In genomic region chr3:42635111-42635510, GRCh38 we compare ENCODE assay signal across 8 cellular contexts. TPM values are rescaled to one million over a fixed set of nuclear protein-coding genes. Genes with fewer than 3 reads are reported as not detected.
DNase-seq lines count a peak whose midpoint lies in the region; ATAC-seq, FAIRE-seq and TF ChIP-seq lines count a peak whose summit lies in the region.
"Had no signal": no experiment of that assay in that cellular context is flagged by ENCODE, and none has a peak within 500 bp of the region (broad histone marks: within the 10 kb centered on the region; RNA-seq: fewer than 3 reads in every experiment).

No MANE protein-coding gene starts in this region.

- H3K4me2 ChIP-seq in IMR-90 (ENCODE audit: low read depth, low read length) (no peak overlapping the region), K562 (ENCODE audit: insufficient read depth, low read length) (no peak overlapping the region)

- H2AFZ ChIP-seq in IMR-90 (replicated peaks; ENCODE audit: low read length, poor library complexity) (no peak overlapping the region), K562 (ENCODE audit: low read depth, low read length) (no peak overlapping the region)

- TF ChIP-seq RAD21 in IMR-90 (IDR thresholded peaks at IDR 0.05; ENCODE audit: low read length) (peak; percentile 36), K562 (CRISPR knock-in tag; conservative IDR thresholded peaks at IDR 0.05 in 1 of 2, IDR thresholded peaks at IDR 0.05 in 1 of 2) (peak; percentile 56 to 74)

- whole genome bisulfite sequencing in IMR-90 (ENCODE audit: extremely low coverage in 2 of 2, insufficient read length in 1 of 2), 2 experiments: no CpG with 5 or more reads among the region's 2 CpGs
- WGBS in K562 (ENCODE audit: insufficient coverage, low coverage, missing lambda C conversion rate): 34% methylated on average over 2 of the region's 2 CpGs

- H2BK15ac ChIP-seq in IMR-90 (ENCODE audit: low read depth, low read length): no peak overlapping the region

- H3K56ac ChIP-seq in IMR-90 (ENCODE audit: extremely low read depth, insufficient read depth, low read length): no peak overlapping the region

- peak; percentile 66 for FAIRE-seq in K562 (lab: Jason Lieb, UNC)

- H3K18ac ChIP-seq in IMR-90 (ENCODE audit: low read depth, low read length): no peak overlapping the region

- H3K9me3 ChIP-seq in IMR-90 (ENCODE audit: control insufficient read depth, insufficient read depth, low read length) (no peaks in the 10 kb centered on the region), K562 (replicated peaks; ENCODE audit: control insufficient read depth, insufficient read depth, low read depth, low read length) (no peaks in the 10 kb centered on the region)

- TF ChIP-seq POLR2A in IMR-90 (IDR thresholded peaks at IDR 0.05; ENCODE audit: low read depth, low read length) (no peak), K562 (conservative IDR thresholded peaks at IDR 0.05) (no peak)

- BruUV-seq in IMR-90 (replicated peaks; lab: Mats Ljungman, UMichigan): no TSS peak
- BruUV-seq in K562 (replicated peaks; lab: Mats Ljungman, UMichigan): no TSS peak

- no peak overlapping the region for H4K5ac ChIP-seq in IMR-90 (ENCODE audit: low read depth, low read length)

- peak; percentile 52 for TF ChIP-seq EP300 in K562 (IDR thresholded peaks at IDR 0.05; ENCODE audit: low read length)

- DNase-seq in CD1c-positive myeloid dendritic cell (ENCODE audit: extremely low spot score): peak; percentile 78
- peak; percentile 60 for DNase-seq in IMR-90
- peak in 3 of 4 experiments; percentile 41 to 58 (median 58) for DNase-seq in K562 (ENCODE audit: extremely low read depth in 1 of 4, low spot score in 3 of 4)
- no peak for DNase-seq in hypothalamus (lab: John Stamatoyannopoulos, UW)
- DNase-seq: DMS153, NCI-H748 treated with DMSO at 0.1 percent for 48 hours had no signal

- H3K4ac ChIP-seq in IMR-90 (ENCODE audit: low read depth, low read length): no peak overlapping the region

- ATAC-seq in IMR-90 (ENCODE audit: low read depth): peak; percentile 56; the same call in 1 of the 2 replicates
- peak; percentile 88 for ATAC-seq in K562
- ATAC-seq in HG02840 (IDR thresholded peaks at IDR 0.05; ENCODE audit: low FRiP score, unreplicated experiment): no peak
- no peak for ATAC-seq in GM19463 (IDR thresholded peaks at IDR 0.05; ENCODE audit: unreplicated experiment)

- intact Hi-C loops in IMR-90 (cut with micrococcal nuclease) (loop anchor here (5.0 kb wide), 1 partner anchor 33 kb away; the partner anchor contains the start of gene NKTR), K562 (cut with micrococcal nuclease) (loop anchor here (1.0 to 2.0 kb wide), 2 partner anchors 53 to 62 kb away; no protein-coding TSS in a partner anchor)

- H3K36me3 ChIP-seq in IMR-90 (ENCODE audit: control insufficient read depth, insufficient read depth, low read length) (peaks cover 48% of the 10 kb centered on the region), K562 (ENCODE audit: control insufficient read depth, insufficient read depth, low read length) (peaks cover 98% of the 10 kb centered on the region)

- H4K91ac ChIP-seq in IMR-90 (ENCODE audit: insufficient read depth, low read depth, low read length): no peak overlapping the region

- no peak overlapping the region for H4K8ac ChIP-seq in IMR-90 (ENCODE audit: low read depth in 2 of 2, low read length in 2 of 2)

- dilution Hi-C loops in IMR-90 (cut with HindIII; ENCODE audit: low sequenced_read_pairs, unreplicated experiment): no loop called here

- in situ Hi-C loops in IMR-90 (cut with MboI; ENCODE audit: low sequenced_read_pairs): no loop called here
- in situ Hi-C loops in K562 (cut with MboI): loop anchor here (5.0 kb wide), 1 partner anchor 68 kb away; no protein-coding TSS in a partner anchor

- no peak overlapping the region for H2BK5ac ChIP-seq in IMR-90 (ENCODE audit: low read depth, low read length, poor library complexity, severe bottlenecking)

- H3K9ac ChIP-seq in IMR-90 (ENCODE audit: low read depth, low read length): no peak overlapping the region
- H3K9ac ChIP-seq in K562 (ENCODE audit: insufficient read depth in 1 of 2, low read depth in 2 of 2, low read length in 2 of 2): no peak overlapping the region

- no peak overlapping the region for H2AK5ac ChIP-seq in IMR-90 (ENCODE audit: low read depth, low read length)

- H3K27ac ChIP-seq in IMR-90 (ENCODE audit: insufficient read depth, low read length): no peak overlapping the region
- no peak overlapping the region for H3K27ac ChIP-seq in K562 (ENCODE audit: extremely low read depth, low read depth, low read length)

- H2BK20ac ChIP-seq in IMR-90 (ENCODE audit: low read depth, low read length): no peak overlapping the region

- H3K27me3 ChIP-seq in IMR-90 (ENCODE audit: control insufficient read depth, insufficient read depth, low read length) (no peaks in the 10 kb centered on the region), K562 (ENCODE audit: control insufficient read depth in 2 of 2, insufficient read depth in 2 of 2, low read length in 2 of 2) (no peaks in the 10 kb centered on the region)

- no peak overlapping the region for H2AK9ac ChIP-seq in IMR-90 (replicated peaks; ENCODE audit: low read depth, low read length, poor library complexity)

- H3K79me2 ChIP-seq in K562 (ENCODE audit: control insufficient read depth, insufficient read depth, low read length): peaks cover 6% of the 10 kb centered on the region; the same call in 1 of the 3 replicates

- CTCF ChIA-PET in IMR-90 (lab: Yijun Ruan, JAX) (no interaction called here), K562 (lab: Yijun Ruan, JAX; ENCODE audit: low intra/inter-chr PET ratio) (interaction anchor here (0.6 to 1.9 kb wide), 4 partner anchors 29 to 63 kb away, joined by 3 to 13 read pairs (median 3); no protein-coding TSS in a partner anchor)

- H2BK120ac ChIP-seq in IMR-90 (ENCODE audit: low read depth, low read length): no peak overlapping the region

- no peak overlapping the region for H3K4me3 ChIP-seq in IMR-90 (ENCODE audit: insufficient read depth, low read depth, low read length)
- no peak overlapping the region for H3K4me3 ChIP-seq in K562

- POLR2A ChIA-PET in IMR-90 (lab: Charles Lee; ENCODE audit: unreplicated experiment): no interaction called here
- POLR2A ChIA-PET in K562 (lab: Yijun Ruan, JAX): no interaction called here

- H3K79me1 ChIP-seq in IMR-90 (ENCODE audit: low read depth in 1 of 2, low read length in 2 of 2): peaks cover 16 to 45% of the 10 kb centered on the region in 2 experiments

- H3K4me1 ChIP-seq in IMR-90 (ENCODE audit: control insufficient read depth, insufficient read depth, low read length) (peaks cover 8% of the 10 kb centered on the region), K562 (replicated peaks in 1 of 2; ENCODE audit: control insufficient read depth in 2 of 2, insufficient read depth in 2 of 2, low read length in 2 of 2) (no peaks in the 10 kb centered on the region; a peak in 1 of 5 replicates)

- H3K23ac ChIP-seq in IMR-90 (ENCODE audit: low read depth, low read length): no peak overlapping the region

- TF ChIP-seq CTCF in IMR-90 (conservative IDR thresholded peaks at IDR 0.05; ENCODE audit: low read depth, low read length) (peak; percentile 30; the same call in 1 of the 2 replicates), K562 (IDR thresholded peaks at IDR 0.05 in 2 of 3, conservative IDR thresholded peaks at IDR 0.05 in 1 of 3; ENCODE audit: insufficient read depth in 2 of 3, low read depth in 1 of 3, low read length in 3 of 3) (peak; percentile 33 to 69 (median 42); a peak in 4 of 6 replicates)

- H3K14ac ChIP-seq in IMR-90 (replicated peaks; ENCODE audit: low read depth, low read length): no peak overlapping the region

- 0 out of 2 replicates have a peak, but pooled peaks cover 3% of the 10 kb centered on the region for H3K9me1 ChIP-seq in IMR-90 (ENCODE audit: insufficient read depth, low read length)
- no peaks in the 10 kb centered on the region for H3K9me1 ChIP-seq in K562 (ENCODE audit: control insufficient read depth, insufficient read depth, low read length)

- peaks cover 3% of the 10 kb centered on the region; the same call in 1 of the 2 replicates for H4K20me1 ChIP-seq in IMR-90 (ENCODE audit: insufficient read depth, low read length)
- H4K20me1 ChIP-seq in K562 (replicated peaks; ENCODE audit: control insufficient read depth, insufficient read depth, low read length): no peaks in the 10 kb centered on the region

RNA-seq across cellular contexts. Expression of gene ZBTB47, which starts 18.4 kb away (rescaled TPM):
- total RNA-seq in IMR-90 (2012; rRNA removed) (9.7 and 10.9 TPM in 2 replicates), K562 (2014; rRNA removed) (3.4 and 5.0 TPM in 2 replicates), K562 (2014; rRNA removed; fragmentation: Illumina TruSeq; extraction: Trizol) (0.45 and 0.58 TPM in 2 replicates), K562 (2015; rRNA removed; fragmentation: Illumina TruSeq; extraction: Trizol) (1.8 and 1.9 TPM in 2 replicates), K562 (2021) (2.9 and 4.6 TPM in 2 replicates)
- polyA plus RNA-seq in IMR-90 (2012; rRNA removed) (16.8 and 17.3 TPM in 2 replicates), K562 (2011; rRNA removed) (1.7 and 2.2 TPM in 2 replicates), K562 (2014; fragmentation: Illumina TruSeq; extraction: Trizol) (1.6 and 2.3 TPM in 2 replicates), K562 (2014; fragmentation: Nextera tagmentation; extraction: Ambion mirVana) (under 1 TPM in 1 of 2 experiments, not detected in 1; 0.11 TPM), K562 (2014; rRNA removed) (2.7 and 2.9 TPM in 2 replicates)
- 7.1 and 19.6 TPM in 2 replicates for polyA plus RNA-seq in IMR-90 (2012; cell fraction: cytosol; rRNA removed)
- 23.6 and 53.1 TPM in 2 replicates for polyA plus RNA-seq in IMR-90 (2012; cell fraction: nucleus; rRNA removed; ENCODE audit: low replicate concordance)
- total RNA-seq in K562 (2011; cell fraction: chromatin; rRNA removed; ENCODE audit: low replicate concordance): 2.9 and 11.3 TPM in 2 replicates
- 7.5 and 7.8 TPM in 2 replicates for total RNA-seq in K562 (2011; cell fraction: nucleolus; rRNA removed)
- 5.3 and 5.7 TPM in 2 replicates for total RNA-seq in K562 (2011; cell fraction: nucleoplasm; rRNA removed)
- 1.8 and 3.3 TPM in 2 replicates for polyA plus RNA-seq in K562 (2011; cell fraction: cytosol; rRNA removed)
- 4.4 and 8.8 TPM in 2 replicates for polyA plus RNA-seq in K562 (2011; cell fraction: nucleus; rRNA removed)
- 1.8 and 2.8 TPM in 2 replicates for polyA plus RNA-seq in K562 (2012)
- polyA minus RNA-seq in K562 (2011; rRNA and poly(A)+ RNA removed): 1.8 and 2.8 TPM in 2 replicates
- 2.0 and 2.1 TPM in 2 replicates for polyA minus RNA-seq in K562 (2011; cell fraction: cytosol; rRNA and poly(A)+ RNA removed)
- polyA minus RNA-seq in K562 (2011; cell fraction: nucleus; rRNA and poly(A)+ RNA removed): 5.9 and 7.1 TPM in 2 replicates

RNA-seq across cellular contexts. Expression of gene NKTR, which starts 34.6 kb away (rescaled TPM):
- total RNA-seq in IMR-90 (2012; rRNA removed): 24.0 and 51.4 TPM in 2 replicates
- 20.0 and 30.7 TPM in 2 replicates for polyA plus RNA-seq in IMR-90 (2012; rRNA removed)
- 1.4 and 2.1 TPM in 2 replicates for polyA plus RNA-seq in IMR-90 (2012; cell fraction: cytosol; rRNA removed)
- 15.7 and 154 TPM in 2 replicates for polyA plus RNA-seq in IMR-90 (2012; cell fraction: nucleus; rRNA removed; ENCODE audit: low replicate concordance)
- 253 and 1,006 TPM in 2 replicates for total RNA-seq in K562 (2011; cell fraction: chromatin; rRNA removed; ENCODE audit: low replicate concordance)
- 104 and 168 TPM in 2 replicates for total RNA-seq in K562 (2011; cell fraction: nucleolus; rRNA removed)
- 377 and 604 TPM in 2 replicates for total RNA-seq in K562 (2011; cell fraction: nucleoplasm; rRNA removed)
- 48.0 and 51.5 TPM in 2 replicates for total RNA-seq in K562 (2014; rRNA removed)
- 117 and 120 TPM in 2 replicates for total RNA-seq in K562 (2014; rRNA removed; fragmentation: Illumina TruSeq; extraction: Trizol)
- total RNA-seq in K562 (2015; rRNA removed; fragmentation: Illumina TruSeq; extraction: Trizol): 94.1 and 104 TPM in 2 replicates
- 67.4 and 70.3 TPM in 2 replicates for total RNA-seq in K562 (2021)
- polyA plus RNA-seq in K562 (2011; rRNA removed): 123 and 130 TPM in 2 replicates
- polyA plus RNA-seq in K562 (2011; cell fraction: cytosol; rRNA removed): 9.2 and 26.9 TPM in 2 replicates
- 284 and 370 TPM in 2 replicates for polyA plus RNA-seq in K562 (2011; cell fraction: nucleus; rRNA removed)
- polyA plus RNA-seq in K562 (2012): 39.4 and 56.1 TPM in 2 replicates
- polyA plus RNA-seq in K562 (2014; fragmentation: Illumina TruSeq; extraction: Trizol): 76.5 and 95.7 TPM in 2 replicates
- 10 to 100 TPM; 19.7 to 30.2 TPM for polyA plus RNA-seq in K562 (2014; fragmentation: Nextera tagmentation; extraction: Ambion mirVana)
- 84.5 and 92.6 TPM in 2 replicates for polyA plus RNA-seq in K562 (2014; rRNA removed)
- polyA minus RNA-seq in K562 (2011; rRNA and poly(A)+ RNA removed): 140 and 209 TPM in 2 replicates
- 19.9 and 20.4 TPM in 2 replicates for polyA minus RNA-seq in K562 (2011; cell fraction: cytosol; rRNA and poly(A)+ RNA removed)
- polyA minus RNA-seq in K562 (2011; cell fraction: nucleus; rRNA and poly(A)+ RNA removed): 246 and 455 TPM in 2 replicates

RNA-seq across cellular contexts. Expression of gene SS18L2, which starts 44.5 kb away (rescaled TPM):
- total RNA-seq in IMR-90 (2012; rRNA removed) (19.4 and 23.6 TPM in 2 replicates), K562 (2014; rRNA removed) (51.4 and 75.9 TPM in 2 replicates), K562 (2014; rRNA removed; fragmentation: Illumina TruSeq; extraction: Trizol) (70.0 and 77.2 TPM in 2 replicates), K562 (2015; rRNA removed; fragmentation: Illumina TruSeq; extraction: Trizol) (65.6 and 78.0 TPM in 2 replicates), K562 (2021) (68.6 and 77.8 TPM in 2 replicates)
- polyA plus RNA-seq in IMR-90 (2012; rRNA removed) (14.9 and 18.7 TPM in 2 replicates), K562 (2011; rRNA removed) (117 and 144 TPM in 2 replicates), K562 (2014; fragmentation: Illumina TruSeq; extraction: Trizol) (72.2 and 78.0 TPM in 2 replicates), K562 (2014; fragmentation: Nextera tagmentation; extraction: Ambion mirVana) (100 to 1,000 TPM; 275 to 324 TPM), K562 (2014; rRNA removed) (99.2 and 99.4 TPM in 2 replicates)
- polyA plus RNA-seq in IMR-90 (2012; cell fraction: cytosol; rRNA removed): 6.4 and 6.7 TPM in 2 replicates
- polyA plus RNA-seq in IMR-90 (2012; cell fraction: nucleus; rRNA removed; ENCODE audit: low replicate concordance): 1.5 and 10.1 TPM in 2 replicates
- total RNA-seq in K562 (2011; cell fraction: chromatin; rRNA removed; ENCODE audit: low replicate concordance): 28.8 and 30.7 TPM in 2 replicates
- 24.3 and 25.5 TPM in 2 replicates for total RNA-seq in K562 (2011; cell fraction: nucleolus; rRNA removed)
- total RNA-seq in K562 (2011; cell fraction: nucleoplasm; rRNA removed): 32.2 and 45.8 TPM in 2 replicates
- polyA plus RNA-seq in K562 (2011; cell fraction: cytosol; rRNA removed): 31.8 and 55.1 TPM in 2 replicates
- polyA plus RNA-seq in K562 (2011; cell fraction: nucleus; rRNA removed): 36.1 and 57.1 TPM in 2 replicates
- polyA plus RNA-seq in K562 (2012): 73.8 and 106 TPM in 2 replicates
- polyA minus RNA-seq in K562 (2011; rRNA and poly(A)+ RNA removed): 31.2 and 35.5 TPM in 2 replicates
- polyA minus RNA-seq in K562 (2011; cell fraction: cytosol; rRNA and poly(A)+ RNA removed): 8.1 and 16.6 TPM in 2 replicates
- 12.7 and 17.9 TPM in 2 replicates for polyA minus RNA-seq in K562 (2011; cell fraction: nucleus; rRNA and poly(A)+ RNA removed)

RNA-seq across cellular contexts. Expression of gene KLHL40, which starts 50.2 kb away (rescaled TPM):
- total RNA-seq in IMR-90 (2012; rRNA removed) (not detected in 2 replicates), K562 (2014; rRNA removed) (not detected in 2 replicates), K562 (2014; rRNA removed; fragmentation: Illumina TruSeq; extraction: Trizol) (not detected in 2 replicates), K562 (2015; rRNA removed; fragmentation: Illumina TruSeq; extraction: Trizol) (not detected in 2 replicates), K562 (2021) (not detected in 2 replicates)
- polyA plus RNA-seq in IMR-90 (2012; rRNA removed) (not detected in 2 replicates), K562 (2011; rRNA removed) (not detected in 2 replicates), K562 (2014; fragmentation: Illumina TruSeq; extraction: Trizol) (not detected in 2 replicates), K562 (2014; fragmentation: Nextera tagmentation; extraction: Ambion mirVana) (not detected), K562 (2014; rRNA removed) (not detected in 2 replicates)
- polyA plus RNA-seq in IMR-90 (2012; cell fraction: cytosol; rRNA removed): not detected in 2 replicates
- not detected in 2 replicates for polyA plus RNA-seq in IMR-90 (2012; cell fraction: nucleus; rRNA removed; ENCODE audit: low replicate concordance)
- not detected in 2 replicates for total RNA-seq in K562 (2011; cell fraction: chromatin; rRNA removed; ENCODE audit: low replicate concordance)
- not detected in 2 replicates for total RNA-seq in K562 (2011; cell fraction: nucleolus; rRNA removed)
- total RNA-seq in K562 (2011; cell fraction: nucleoplasm; rRNA removed): not detected in 2 replicates
- polyA plus RNA-seq in K562 (2011; cell fraction: cytosol; rRNA removed): not detected in 2 replicates
- polyA plus RNA-seq in K562 (2011; cell fraction: nucleus; rRNA removed): not detected in 2 replicates
- polyA plus RNA-seq in K562 (2012): not detected in 2 replicates
- not detected in 2 replicates for polyA minus RNA-seq in K562 (2011; rRNA and poly(A)+ RNA removed)
- polyA minus RNA-seq in K562 (2011; cell fraction: cytosol; rRNA and poly(A)+ RNA removed): not detected in 2 replicates
- not detected in 2 replicates for polyA minus RNA-seq in K562 (2011; cell fraction: nucleus; rRNA and poly(A)+ RNA removed)

RNA-seq across cellular contexts. Expression of gene SEC22C, which starts 53.3 kb away (rescaled TPM):
- 43.9 and 46.9 TPM in 2 replicates for total RNA-seq in IMR-90 (2012; rRNA removed)
- 19.9 and 24.0 TPM in 2 replicates for polyA plus RNA-seq in IMR-90 (2012; rRNA removed)
- 11.0 and 11.6 TPM in 2 replicates for polyA plus RNA-seq in IMR-90 (2012; cell fraction: cytosol; rRNA removed)
- 8.1 and 22.9 TPM in 2 replicates for polyA plus RNA-seq in IMR-90 (2012; cell fraction: nucleus; rRNA removed; ENCODE audit: low replicate concordance)
- 34.9 and 62.9 TPM in 2 replicates for total RNA-seq in K562 (2011; cell fraction: chromatin; rRNA removed; ENCODE audit: low replicate concordance)
- total RNA-seq in K562 (2011; cell fraction: nucleolus; rRNA removed): 32.7 and 35.5 TPM in 2 replicates
- 48.1 and 67.3 TPM in 2 replicates for total RNA-seq in K562 (2011; cell fraction: nucleoplasm; rRNA removed)
- 44.8 and 49.8 TPM in 2 replicates for total RNA-seq in K562 (2014; rRNA removed)
- 62.4 and 63.6 TPM in 2 replicates for total RNA-seq in K562 (2014; rRNA removed; fragmentation: Illumina TruSeq; extraction: Trizol)
- total RNA-seq in K562 (2015; rRNA removed; fragmentation: Illumina TruSeq; extraction: Trizol): 68.4 and 68.7 TPM in 2 replicates
- total RNA-seq in K562 (2021): 50.7 and 50.8 TPM in 2 replicates
- 60.5 and 64.5 TPM in 2 replicates for polyA plus RNA-seq in K562 (2011; rRNA removed)
- polyA plus RNA-seq in K562 (2011; cell fraction: cytosol; rRNA removed): 31.6 and 53.4 TPM in 2 replicates
- 36.9 and 47.6 TPM in 2 replicates for polyA plus RNA-seq in K562 (2011; cell fraction: nucleus; rRNA removed)
- polyA plus RNA-seq in K562 (2012): 55.2 and 56.3 TPM in 2 replicates
- polyA plus RNA-seq in K562 (2014; fragmentation: Illumina TruSeq; extraction: Trizol): 58.5 and 59.8 TPM in 2 replicates
- polyA plus RNA-seq in K562 (2014; fragmentation: Nextera tagmentation; extraction: Ambion mirVana): 10 to 100 TPM; 35.6 to 41.3 TPM
- 45.9 and 54.5 TPM in 2 replicates for polyA plus RNA-seq in K562 (2014; rRNA removed)
- 40.6 and 42.7 TPM in 2 replicates for polyA minus RNA-seq in K562 (2011; rRNA and poly(A)+ RNA removed)
- polyA minus RNA-seq in K562 (2011; cell fraction: cytosol; rRNA and poly(A)+ RNA removed): 17.8 and 22.0 TPM in 2 replicates
- polyA minus RNA-seq in K562 (2011; cell fraction: nucleus; rRNA and poly(A)+ RNA removed): 15.6 and 16.9 TPM in 2 replicates

Comparison
In these comparisons a context has a peak if more than half of its experiments do, and no peak if none do; other contexts are left out.
1. DNase-seq: peak in CD1c-positive myeloid dendritic cell (single experiment), IMR-90 (single experiment) and K562 (3 of 4); none in hypothalamus (0 of 51).
2. ATAC-seq: peak in IMR-90 (single experiment) and K562 (single experiment); none in HG02840 (single experiment) and GM19463 (single experiment).